In the genomic region with DNA sequence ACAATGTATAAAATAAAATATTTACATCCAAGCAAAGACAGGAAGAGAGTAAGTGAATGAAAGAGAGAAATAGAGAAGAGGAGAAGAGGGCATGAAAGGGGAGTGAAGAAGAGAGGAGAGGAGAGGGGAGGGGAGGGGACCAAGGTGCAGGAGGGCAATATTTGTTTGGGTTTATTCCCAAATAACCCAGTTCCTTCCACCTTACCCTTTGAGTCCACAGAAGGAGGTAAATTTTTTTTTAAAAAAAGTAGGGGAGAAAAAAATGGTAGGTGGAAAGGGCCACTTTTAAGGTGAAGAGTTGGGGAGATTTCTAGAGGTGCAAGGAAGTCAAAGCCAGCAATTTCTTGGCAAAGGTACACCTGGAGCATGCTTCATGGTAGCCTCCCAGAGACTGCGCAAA, we compare ENCODE assay signal across 9 cellular contexts. TPM values are rescaled to one million over a fixed set of nuclear protein-coding genes. Genes with fewer than 3 reads are reported as not detected.
"Had no signal": no experiment of that assay in that cellular context is flagged by ENCODE, and none has a peak within 500 bp of the region (broad histone marks: within the 10 kb centered on the region; RNA-seq: fewer than 3 reads in every experiment).

No MANE protein-coding gene starts in this region.

- H3K4me2 ChIP-seq: KMS-11 had no signal

- H3K9ac ChIP-seq: KMS-11 had no signal

- DNase-seq: IMR-90, KBM-7, KG1 had no signal

- FAIRE-seq: HTR-8/SVneo had no signal

- H3K27ac ChIP-seq: HL-60, KMS-11 had no signal

RNA-seq across cellular contexts. Expression of a gene that starts 2.1 kb away (rescaled TPM):
- total RNA-seq: HT-29, HT1080, IMR-90 had no signal
- polyA plus RNA-seq: IgD-negative memory B cell, IMR-90 had no signal
